In genomic region chr22:38081941-38082828, GRCh38 we compare ENCODE assay signal across 14 cellular contexts. TPM values are rescaled to one million over a fixed set of nuclear protein-coding genes. Genes with fewer than 3 reads are reported as not detected.
A peak's percentile ranks its signal among the peaks of the same experiment; 100 is the strongest.
DNase-seq lines count a peak whose midpoint lies in the region; ATAC-seq, FAIRE-seq and TF ChIP-seq lines count a peak whose summit lies in the region.
"Had no signal": no experiment of that assay in that cellular context is flagged by ENCODE, and none has a peak within 500 bp of the region (broad histone marks: within the 10 kb centered on the region; RNA-seq: fewer than 3 reads in every experiment).

No MANE protein-coding gene starts in this region.

- TF ChIP-seq CTCF in hepatocyte (IDR thresholded peaks at IDR 0.05; ENCODE audit: poor library complexity): no peak

- no peak overlapping the region for H2AFZ ChIP-seq in hepatocyte

- H3K27me3 Mint-ChIP-seq in IgD-negative memory B cell: peaks cover 11% of the 10 kb centered on the region

- peaks cover 11% of the 10 kb centered on the region for H3K4me1 ChIP-seq in hepatocyte (ENCODE audit: insufficient read depth)
- peaks cover 12% of the 10 kb centered on the region for H3K4me1 ChIP-seq in skeletal muscle satellite cell (ENCODE audit: control insufficient read depth, insufficient read depth, low read length)

- H3K4me3 ChIP-seq in hepatocyte (no peak overlapping the region), skeletal muscle satellite cell (ENCODE audit: low read length) (peak overlapping the region; percentile 64)

- H3K9me3 Mint-ChIP-seq in IgD-negative memory B cell: no peaks in the 10 kb centered on the region
- H3K9me3 Mint-ChIP-seq: brain had no signal

- no peaks in the 10 kb centered on the region for H4K20me1 ChIP-seq in hepatocyte (ENCODE audit: insufficient read depth, poor library complexity, severe bottlenecking)

- H3K9me3 ChIP-seq in hepatocyte (ENCODE audit: low read depth) (no peaks in the 10 kb centered on the region), skeletal muscle satellite cell (replicated peaks; ENCODE audit: low read length) (no peaks in the 10 kb centered on the region)

- WGBS in hepatocyte (ENCODE audit: low lambda C conversion rate, missing lambda C conversion rate): 81% methylated on average over 39 of the region's 52 CpGs

- peak overlapping the region; percentile 86 for H3K4me2 ChIP-seq in hepatocyte
- peak overlapping the region; percentile 89 for H3K4me2 ChIP-seq in skeletal muscle satellite cell (ENCODE audit: low read length)

- H3K9ac ChIP-seq in skeletal muscle satellite cell (ENCODE audit: low read depth, low read length): no peak overlapping the region

- DNase-seq in ELF-1 (ENCODE audit: low read depth, low spot score) (peak; percentile 56), hepatocyte (ENCODE audit: low spot score) (no peak), frontal cortex (ENCODE audit: low spot score in 2 of 2) (no peak), NCI-H345 (lab: John Stamatoyannopoulos, UW) (no peak), DMS114 treated with DMSO at 0.1 percent for 48 hours (lab: John Stamatoyannopoulos, UW; ENCODE audit: unreplicated experiment) (no peak)
- DNase-seq: Calu3, foreskin melanocyte, NCI-H510A had no signal

- no peaks in the 10 kb centered on the region for H3K9me2 ChIP-seq in hepatocyte (replicated peaks; ENCODE audit: insufficient read depth)

- no peak for ATAC-seq in GM21447 (IDR thresholded peaks at IDR 0.05; ENCODE audit: unreplicated experiment)

- H3K36me3 Mint-ChIP-seq in IgD-negative memory B cell: no peaks in the 10 kb centered on the region

- H3K27me3 ChIP-seq in hepatocyte: peaks cover 14% of the 10 kb centered on the region
- H3K27me3 ChIP-seq in skeletal muscle satellite cell (ENCODE audit: control insufficient read depth, insufficient read depth, low read length): peaks cover 15% of the 10 kb centered on the region

- H3K4me1 Mint-ChIP-seq in IgD-negative memory B cell: no peaks in the 10 kb centered on the region
- H3K4me1 Mint-ChIP-seq: brain had no signal

- no peak overlapping the region for H3K27ac ChIP-seq in hepatocyte

- no peak overlapping the region for H3K27ac Mint-ChIP-seq in IgD-negative memory B cell
- H3K27ac Mint-ChIP-seq: brain had no signal

- H3K36me3 ChIP-seq in hepatocyte (replicated peaks; ENCODE audit: insufficient read depth, low read depth): no peaks in the 10 kb centered on the region
- H3K36me3 ChIP-seq in skeletal muscle satellite cell (ENCODE audit: insufficient read depth, low read length): no peaks in the 10 kb centered on the region

- H3K79me2 ChIP-seq in hepatocyte: no peaks in the 10 kb centered on the region

- FAIRE-seq in frontal cortex (lab: Jason Lieb, UNC): no peak
- FAIRE-seq: GM18507 had no signal

- H3K4me3 Mint-ChIP-seq in IgD-negative memory B cell: peak overlapping the region in 3 of 4 donors; percentile 3 to 49 (median 28)
- H3K4me3 Mint-ChIP-seq: brain had no signal

RNA-seq across cellular contexts. Expression of gene SLC16A8, which starts 1.8 kb away (rescaled TPM):
- not detected for polyA plus RNA-seq in IgD-negative memory B cell
- total RNA-seq in hepatocyte: not detected in 2 replicates
- 0.63 and 1.6 TPM in 2 replicates for polyA plus RNA-seq in hepatocyte
- total RNA-seq in skeletal muscle satellite cell (2012; rRNA removed): under 0.01 TPM in 1 of 2 replicates, not detected in the other
- 3.7 TPM for total RNA-seq in frontal cortex
- total RNA-seq: Calu3, mononuclear cell had no signal

RNA-seq across cellular contexts. Expression of gene PICK1, which starts 25.0 kb away (rescaled TPM):
- 6.5 TPM for polyA plus RNA-seq in IgD-negative memory B cell
- 26.2 and 42.7 TPM in 2 replicates for total RNA-seq in hepatocyte
- 43.1 and 54.9 TPM in 2 replicates for polyA plus RNA-seq in hepatocyte
- 4.8 and 5.6 TPM in 2 replicates for total RNA-seq in skeletal muscle satellite cell (2012; rRNA removed)
- 24.9 TPM for total RNA-seq in frontal cortex

RNA-seq across cellular contexts. Expression of gene BAIAP2L2, which starts 28.3 kb away (rescaled TPM):
- polyA plus RNA-seq in IgD-negative memory B cell (not detected), hepatocyte (8.2 and 8.8 TPM in 2 replicates)
- total RNA-seq in hepatocyte (3.3 and 4.4 TPM in 2 replicates), frontal cortex (under 0.01 TPM)
- total RNA-seq in skeletal muscle satellite cell (2012; rRNA removed): 2.3 and 5.5 TPM in 2 replicates
